Comparison of ENCODE assay signal across 28 cellular contexts in the genomic region with DNA sequence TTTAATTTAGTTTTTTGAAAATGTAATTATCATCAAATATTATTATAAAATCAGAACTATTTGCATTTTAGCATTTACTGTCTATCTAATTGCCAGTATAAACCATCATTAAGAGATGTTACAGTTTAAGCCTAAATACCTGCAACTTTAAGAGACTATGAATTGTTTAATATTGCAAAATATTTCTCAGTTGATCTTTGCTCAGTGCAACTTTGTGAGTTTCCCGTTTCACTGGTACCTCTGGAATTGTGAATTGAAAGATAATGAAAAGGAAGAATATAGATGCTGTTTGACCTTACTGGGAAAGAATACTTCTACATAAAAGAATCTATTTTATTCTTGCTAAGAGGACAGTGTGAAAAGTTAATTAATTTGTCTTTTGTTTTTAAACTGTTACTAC.
"Had no signal": no experiment of that assay in that cellular context is flagged by ENCODE, and none has a peak within 500 bp of the region (broad histone marks: within the 10 kb centered on the region; RNA-seq: fewer than 3 reads in every experiment).

No MANE protein-coding gene starts in this region.

- H3K9me3 ChIP-seq: testis, thoracic aorta, thyroid gland, tibial artery, transverse colon, upper lobe of left lung, upper lobe of right lung, uterus, vagina had no signal

- H3K27ac ChIP-seq: stomach, suprapubic skin, testis, thoracic aorta, thyroid gland, tibial artery, tibial nerve, transverse colon, upper lobe of left lung, upper lobe of right lung, uterus, vagina had no signal

- H3K9me3 Mint-ChIP-seq: stimulated activated naive CD8-positive, alpha-beta T cell treated with anti-CD3 and anti-CD28 coated beads, Interleukin-15, Interleukin-2, amounts not matched to agents 100 ng/mL and 50 ng/mL, for 24 hours; type B pancreatic cell had no signal

- H3K27me3 Mint-ChIP-seq: type B pancreatic cell had no signal

- FAIRE-seq: urothelium cell line had no signal

- H3K27me3 ChIP-seq: stomach, suprapubic skin, testis, thyroid gland, tibial artery, tibial nerve, upper lobe of left lung, upper lobe of right lung, uterus, vagina had no signal

- H3K36me3 Mint-ChIP-seq: stimulated activated effector memory CD8-positive, alpha-beta T cell treated with anti-CD3 and anti-CD28 coated beads, Interleukin-12 subunit alpha, Interleukin-12 subunit beta, amount 100 ng/mL, for 72 hours; stimulated activated memory B cell treated with anti-CD40 and anti-IgM and Interleukin-4, amounts not matched to agents 10 μg/mL and 1 μg/mL and 100 μg/mL, for 72 hours; type B pancreatic cell had no signal

- H3K4me3 Mint-ChIP-seq: stimulated activated effector memory CD8-positive, alpha-beta T cell treated with anti-CD3 and anti-CD28 coated beads, Interleukin-12 subunit alpha, Interleukin-12 subunit beta, amount 100 ng/mL, for 72 hours; stimulated activated memory B cell treated with anti-CD40 and anti-IgM and Interleukin-4, amounts not matched to agents 10 μg/mL and 1 μg/mL and 100 μg/mL, for 72 hours; stimulated activated naive B cell treated with anti-CD40 and anti-IgM and Interleukin-4, amounts not matched to agents 10 μg/mL and 1 μg/mL and 100 μg/mL, for 72 hours; stimulated activated naive CD8-positive, alpha-beta T cell treated with anti-CD3 and anti-CD28 coated beads, Interleukin-15, amount 100 ng/mL, for 72 hours; stimulated activated naive CD8-positive, alpha-beta T cell treated with anti-CD3 and anti-CD28 coated beads, Interleukin-15, Interleukin-2, amounts not matched to agents 100 ng/mL and 50 ng/mL, for 24 hours; type B pancreatic cell had no signal

- H3K4me1 Mint-ChIP-seq: stimulated activated effector memory CD8-positive, alpha-beta T cell treated with anti-CD3 and anti-CD28 coated beads, Interleukin-12 subunit alpha, Interleukin-12 subunit beta, amount 100 ng/mL, for 72 hours; stimulated activated memory B cell treated with anti-CD40 and anti-IgM and Interleukin-4, amounts not matched to agents 10 μg/mL and 1 μg/mL and 100 μg/mL, for 72 hours; stimulated activated naive B cell treated with anti-CD40 and anti-IgM and Interleukin-4, amounts not matched to agents 10 μg/mL and 1 μg/mL and 100 μg/mL, for 72 hours; stimulated activated naive CD8-positive, alpha-beta T cell treated with anti-CD3 and anti-CD28 coated beads, Interleukin-15, amount 100 ng/mL, for 72 hours had no signal

- DNase-seq: stimulated activated CD4-positive, alpha-beta T cell treated with anti-CD3 and anti-CD28 coated beads, Interleukin-2, amount 100 ng/mL, for 48 hours; stimulated activated CD4-positive, alpha-beta T cell treated with anti-CD3 and anti-CD28 coated beads, Interleukin-4, amount 100 ng/mL, for 1 hour; stimulated activated CD4-positive, alpha-beta T cell treated with anti-CD3 and anti-CD28 coated beads, Interleukin-4, amount 100 ng/mL, for 24 hours; stimulated activated CD4-positive, alpha-beta T cell treated with anti-CD3 and anti-CD28 coated beads, Interleukin-4, amount 100 ng/mL, for 4 hours; stimulated activated CD8-positive, alpha-beta memory T cell treated with anti-CD3 and anti-CD28 coated beads, Interleukin-4, amount 100 ng/mL, for 48 hours; stimulated activated naive B cell treated with anti-CD40 and anti-IgM and Interleukin-4, amounts not matched to agents 10 μg/mL and 1 μg/mL and 100 μg/mL, for 72 hours; stimulated activated naive CD4-positive, alpha-beta T cell; stimulated activated naive CD4-positive, alpha-beta T cell treated with Interleukin-2 at 50 U/mL for 16 hours; stimulated activated naive CD8-positive, alpha-beta T cell treated with anti-CD3 and anti-CD28 coated beads, Interleukin-15, amount 100 ng/mL, for 72 hours; stimulated activated naive CD8-positive, alpha-beta T cell treated with anti-CD3 and anti-CD28 coated beads, Interleukin-15, Interleukin-2, amounts not matched to agents 100 U/mL and 50 U/mL, for 24 hours; stomach; substantia nigra; testis; thyroid gland; tibial artery; transverse colon; upper lobe of left lung; upper lobe of right lung; uterus had no signal

- ATAC-seq: stimulated activated effector memory CD8-positive, alpha-beta T cell treated with anti-CD3 and anti-CD28 coated beads, Interleukin-12 subunit alpha, Interleukin-12 subunit beta, amount 100 ng/mL, for 72 hours; stimulated activated memory B cell treated with anti-CD40 and anti-IgM and Interleukin-4, amounts not matched to agents 10 μg/mL and 1 μg/mL and 100 μg/mL, for 72 hours; stimulated activated naive B cell treated with anti-CD40 and anti-IgM and Interleukin-4, amounts not matched to agents 10 μg/mL and 1 μg/mL and 100 μg/mL, for 72 hours; stimulated activated naive CD8-positive, alpha-beta T cell treated with anti-CD3 and anti-CD28 coated beads, Interleukin-15, amount 100 ng/mL, for 72 hours; stimulated activated naive CD8-positive, alpha-beta T cell treated with anti-CD3 and anti-CD28 coated beads, Interleukin-15, Interleukin-2, amounts not matched to agents 100 U/mL and 50 U/mL, for 24 hours; upper lobe of right lung had no signal

- H3K4me1 ChIP-seq: stomach, suprapubic skin, testis, transverse colon, upper lobe of left lung, upper lobe of right lung, uterus, vagina had no signal

- H3K4me3 ChIP-seq: stomach, suprapubic skin, testis, thoracic aorta, thyroid gland, tibial artery, tibial nerve, transverse colon, upper lobe of left lung, upper lobe of right lung, uterus, vagina had no signal

- H3K36me3 ChIP-seq: stomach, suprapubic skin, thoracic aorta, thyroid gland, tibial artery, tibial nerve, transverse colon, upper lobe of left lung, upper lobe of right lung, uterus, vagina had no signal
